ENCODE assay signal across 17 cellular contexts in genomic region chr7:138245682-138246081, GRCh38.
DNase-seq lines count a peak whose midpoint lies in the region; ATAC-seq and TF ChIP-seq lines count a peak whose summit lies in the region.
"Had no signal": no experiment of that assay in that cellular context is flagged by ENCODE, and none has a peak within 500 bp of the region (broad histone marks: within the 10 kb centered on the region; RNA-seq: fewer than 3 reads in every experiment).

No MANE protein-coding gene starts in this region.

- H4K20me1 ChIP-seq in PC-3 (ENCODE audit: low read length) (no peaks in the 10 kb centered on the region), MM.1S (ENCODE audit: insufficient read depth, low read length) (no peaks in the 10 kb centered on the region)

- H3K9me2 ChIP-seq in PC-3 (replicated peaks; ENCODE audit: low read length) (no peaks in the 10 kb centered on the region), MM.1S (replicated peaks; ENCODE audit: insufficient read depth, low read length) (no peaks in the 10 kb centered on the region)

- no peaks in the 10 kb centered on the region for H3F3A ChIP-seq in PC-3 (ENCODE audit: low read length, unreplicated experiment)
- no peaks in the 10 kb centered on the region for H3F3A ChIP-seq in MM.1S (ENCODE audit: insufficient read depth, low read length)

- H3K27me3 ChIP-seq in HUES64 (ENCODE audit: insufficient read depth, low read length) (no peaks in the 10 kb centered on the region), neuron (ENCODE audit: insufficient read depth, low read length) (no peaks in the 10 kb centered on the region), PC-3 (ENCODE audit: low read length) (no peaks in the 10 kb centered on the region), MM.1S (replicated peaks; ENCODE audit: insufficient read depth, low read length) (no peaks in the 10 kb centered on the region)
- H3K27me3 ChIP-seq: sigmoid colon had no signal

- CTCF ChIA-PET in PC-3 (lab: Charles Lee), result no interaction called here

- H3K4me2 ChIP-seq in PC-3 (ENCODE audit: low read length) (no peak overlapping the region), MM.1S (ENCODE audit: low read depth, low read length) (no peak overlapping the region)

- ATAC-seq in PC-3, result no peak
- no peak for ATAC-seq in GM18858 (IDR thresholded peaks at IDR 0.05; ENCODE audit: unreplicated experiment)
- ATAC-seq in GM21825 (IDR thresholded peaks at IDR 0.05; ENCODE audit: unreplicated experiment), result no peak

- POLR2A ChIA-PET in PC-3 (lab: Charles Lee; ENCODE audit: unreplicated experiment), result no interaction called here

- H3K36me3 ChIP-seq in HUES64 (ENCODE audit: insufficient read depth, low read length), result no peaks in the 10 kb centered on the region
- H3K36me3 ChIP-seq in neuron (ENCODE audit: insufficient read depth, low read length), result no peaks in the 10 kb centered on the region
- no peaks in the 10 kb centered on the region; the same call in 1 of the 2 replicates for H3K36me3 ChIP-seq in PC-3 (ENCODE audit: low read depth, low read length)
- H3K36me3 ChIP-seq in MM.1S (replicated peaks; ENCODE audit: insufficient read depth, low read length), result no peaks in the 10 kb centered on the region
- H3K36me3 ChIP-seq: HAP-1, sigmoid colon had no signal

- H2AFZ ChIP-seq in neuron (ENCODE audit: low read depth, low read length), result peak overlapping the region; percentile 76
- no peak overlapping the region for H2AFZ ChIP-seq in PC-3 (ENCODE audit: low read length)
- H2AFZ ChIP-seq in MM.1S (ENCODE audit: low read length), result no peak overlapping the region

- peaks cover 55% of the 10 kb centered on the region for H3K4me1 ChIP-seq in HUES64 (ENCODE audit: insufficient read depth, low read length)
- H3K4me1 ChIP-seq in neuron (ENCODE audit: insufficient read depth, low read length), result peaks cover 23% of the 10 kb centered on the region
- no peaks in the 10 kb centered on the region for H3K4me1 ChIP-seq in PC-3 (ENCODE audit: insufficient read depth, low read length)
- H3K4me1 ChIP-seq in MM.1S (ENCODE audit: low read length), result no peaks in the 10 kb centered on the region
- H3K4me1 ChIP-seq: sigmoid colon had no signal

- 88% methylated on average over 1 of the region's 1 CpG for WGBS in HUES64

- no peaks in the 10 kb centered on the region for H3K79me2 ChIP-seq in PC-3 (ENCODE audit: low read length)
- H3K79me2 ChIP-seq in MM.1S (ENCODE audit: low read length), result no peaks in the 10 kb centered on the region

- intact Hi-C loops in PC-3 (cut with micrococcal nuclease), result no loop called here

- H3K9ac ChIP-seq in HUES64 (ENCODE audit: low read depth, low read length) (peak overlapping the region; percentile 43; the same call in 1 of the 2 replicates), PC-3 (ENCODE audit: low read length) (no peak overlapping the region), MM.1S (ENCODE audit: low read length) (no peak overlapping the region)

- H3K4me3 ChIP-seq in HUES64 (ENCODE audit: low read length) (no peak overlapping the region), epithelial cell of esophagus (ENCODE audit: low read length) (no peak overlapping the region), neuron (ENCODE audit: low read length) (no peak overlapping the region), PC-3 (ENCODE audit: low read length) (no peak overlapping the region), MM.1S (ENCODE audit: low read length) (no peak overlapping the region)
- H3K4me3 ChIP-seq: HAP-1, sigmoid colon had no signal

- no peak for TF ChIP-seq CTCF in epithelial cell of esophagus (IDR thresholded peaks at IDR 0.05; ENCODE audit: insufficient read depth, low read depth, low read length, missing control alignments)
- no peak for TF ChIP-seq CTCF in PC-3 (conservative IDR thresholded peaks at IDR 0.05; ENCODE audit: low read depth, low read length)
- TF ChIP-seq CTCF in MM.1S (IDR thresholded peaks at IDR 0.05; ENCODE audit: low read length), result no peak

- no TSS peak for BruUV-seq in PC-3 (replicated peaks; lab: Mats Ljungman, UMichigan)

- peak overlapping the region; percentile 82 for H3K27ac ChIP-seq in HUES64 (ENCODE audit: low read depth, low read length)
- H3K27ac ChIP-seq in PC-3 (ENCODE audit: low read length), result no peak overlapping the region
- H3K27ac ChIP-seq in MM.1S (ENCODE audit: low read length), result no peak overlapping the region
- H3K27ac ChIP-seq: sigmoid colon had no signal

- DNase-seq in NCI-H226 (peak; percentile 42), epithelial cell of esophagus (ENCODE audit: low read depth) (peak; percentile 33), PC-3 (no peak), MM.1S (no peak)
- DNase-seq: activated CD4-positive, alpha-beta memory T cell treated with anti-CD3 and anti-CD28 coated beads for 36 hours; CD4-positive, CD25-positive, alpha-beta regulatory T cell; effector CD4-positive, alpha-beta T cell; foreskin melanocyte; naive B cell; NCI-H446; sigmoid colon; T1000 had no signal

- H3K9me3 ChIP-seq in HUES64 (ENCODE audit: insufficient read depth, low read depth, low read length), result no peaks in the 10 kb centered on the region
- H3K9me3 ChIP-seq in neuron (ENCODE audit: low read length), result peaks cover 2% of the 10 kb centered on the region
- no peaks in the 10 kb centered on the region for H3K9me3 ChIP-seq in PC-3 (ENCODE audit: low read length)
- no peaks in the 10 kb centered on the region for H3K9me3 ChIP-seq in MM.1S (replicated peaks; ENCODE audit: insufficient read depth, low read length)
- H3K9me3 ChIP-seq: sigmoid colon had no signal

Comparison
In these comparisons a context has a peak if more than half of its experiments do, and no peak if none do; other contexts are left out.
1. DNase-seq: peak in NCI-H226 (single experiment) and epithelial cell of esophagus (single experiment); none in PC-3 (single experiment) and MM.1S (single experiment).